Comparison of ENCODE assay signal across 9 cellular contexts in the genomic region with DNA sequence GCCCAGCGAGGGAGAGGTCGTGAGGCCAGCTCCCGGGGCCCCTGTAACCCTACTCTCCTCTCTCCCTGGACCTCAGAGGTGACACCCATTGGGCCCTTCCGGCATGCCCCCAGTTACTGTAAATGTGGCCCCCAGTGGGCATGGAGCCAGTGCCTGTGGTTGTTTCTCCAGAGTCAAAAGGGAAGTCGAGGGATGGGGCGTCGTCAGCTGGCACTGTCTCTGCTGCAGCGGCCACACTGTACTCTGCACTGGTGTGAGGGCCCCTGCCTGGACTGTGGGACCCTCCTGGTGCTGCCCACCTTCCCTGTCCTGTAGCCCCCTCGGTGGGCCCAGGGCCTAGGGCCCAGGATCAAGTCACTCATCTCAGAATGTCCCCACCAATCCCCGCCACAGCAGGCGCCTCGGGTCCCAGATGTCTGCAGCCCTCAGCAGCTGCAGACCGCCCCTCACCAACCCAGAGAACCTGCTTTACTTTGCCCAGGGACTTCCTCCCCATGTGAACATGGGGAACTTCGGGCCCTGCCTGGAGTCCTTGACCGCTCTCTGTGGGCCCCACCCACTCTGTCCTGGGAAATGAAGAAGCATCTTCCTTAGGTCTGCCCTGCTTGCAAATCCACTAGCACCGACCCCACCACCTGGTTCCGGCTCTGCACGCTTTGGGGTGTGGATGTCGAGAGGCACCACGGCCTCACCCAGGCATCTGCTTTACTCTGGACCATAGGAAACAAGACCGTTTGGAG. TPM values are rescaled to one million over a fixed set of nuclear protein-coding genes. Genes with fewer than 3 reads are reported as not detected.
DNase-seq lines count a peak whose midpoint lies in the region; ATAC-seq and TF ChIP-seq lines count a peak whose summit lies in the region.
"Had no signal": no experiment of that assay in that cellular context is flagged by ENCODE, and none has a peak within 500 bp of the region (broad histone marks: within the 10 kb centered on the region; RNA-seq: fewer than 3 reads in every experiment).

No MANE protein-coding gene starts in this region.

- intact Hi-C loops in esophagus squamous epithelium (cut with DNase I): no loop called here
- intact Hi-C loops in posterior vena cava (cut with DNase I): no loop called here
- intact Hi-C loops in thyroid gland (cut with DNase I): no loop called here

- 69 to 85% methylated on average over 5 to 11 of the region's 21 CpGs for WGBS in esophagus squamous epithelium, 2 donors
- 92 to 95% methylated on average over 13 to 15 of the region's 21 CpGs for WGBS in thyroid gland, 2 donors

- H3K9me3 ChIP-seq in RWPE2 (ENCODE audit: severe bottlenecking) (no peaks in the 10 kb centered on the region), esophagus squamous epithelium (no peaks in the 10 kb centered on the region), thyroid gland (no peaks in the 10 kb centered on the region)

- H3K27ac ChIP-seq in RWPE2 (ENCODE audit: poor library complexity, severe bottlenecking): peak overlapping the region; percentile 59
- peak overlapping the region; percentile 31 to 86 (median 60) for H3K27ac ChIP-seq in esophagus squamous epithelium
- no peak overlapping the region for H3K27ac ChIP-seq in brain microvascular endothelial cell
- peak overlapping the region in 1 of 3 donors; percentile 47 for H3K27ac ChIP-seq in thyroid gland

- ATAC-seq in RWPE2 (ENCODE audit: low read depth) (no peak), GM21717 (IDR thresholded peaks at IDR 0.05; ENCODE audit: unreplicated experiment) (no peak)

- DNase-seq in GF-D8 (lab: John Stamatoyannopoulos, UW) (peak; percentile 3), RWPE2 (ENCODE audit: low spot score) (no peak), esophagus squamous epithelium (lab: John Stamatoyannopoulos, UW) (no peak), posterior vena cava (ENCODE audit: low spot score) (peak; percentile 88), brain microvascular endothelial cell (no peak), thyroid gland (no peak), NCI-H2107 treated with DMSO at 0.1 percent for 48 hours (lab: John Stamatoyannopoulos, UW; ENCODE audit: unreplicated experiment) (no peak)
- DNase-seq: NCI-H1105 had no signal

- H3K4me3 ChIP-seq in RWPE2 (ENCODE audit: severe bottlenecking): no peak overlapping the region
- H3K4me3 ChIP-seq in esophagus squamous epithelium: no peak overlapping the region
- H3K4me3 ChIP-seq in brain microvascular endothelial cell (ENCODE audit: low read depth, low read length): no peak overlapping the region
- no peak overlapping the region for H3K4me3 ChIP-seq in thyroid gland (replicated peaks in 1 of 3)

- no peaks in the 10 kb centered on the region for H3K36me3 ChIP-seq in RWPE2 (ENCODE audit: low read depth)
- no peaks in the 10 kb centered on the region for H3K36me3 ChIP-seq in esophagus squamous epithelium
- H3K36me3 ChIP-seq in brain microvascular endothelial cell (replicated peaks): no peaks in the 10 kb centered on the region
- no peaks in the 10 kb centered on the region for H3K36me3 ChIP-seq in thyroid gland

- H3K27me3 ChIP-seq in RWPE2 (ENCODE audit: insufficient read depth, poor library complexity, severe bottlenecking) (no peaks in the 10 kb centered on the region), esophagus squamous epithelium (peaks cover 0 to 16% (median 0%) of the 10 kb centered on the region in 4 donors), brain microvascular endothelial cell (replicated peaks) (no peaks in the 10 kb centered on the region), thyroid gland (no peaks in the 10 kb centered on the region)

- no peak for TF ChIP-seq POLR2A in esophagus squamous epithelium (IDR thresholded peaks at IDR 0.05)
- no peak for TF ChIP-seq POLR2A in thyroid gland (IDR thresholded peaks at IDR 0.05)

- in situ Hi-C loops in brain microvascular endothelial cell (cut with HindIII; ENCODE audit: low pct_ligation_motif_present, low sequenced_read_pairs): no loop called here

- TF ChIP-seq CTCF in RWPE2 (IDR thresholded peaks at IDR 0.05; ENCODE audit: poor library complexity, severe bottlenecking): no peak
- TF ChIP-seq CTCF in esophagus squamous epithelium (IDR thresholded peaks at IDR 0.05): no peak
- no peak for TF ChIP-seq CTCF in brain microvascular endothelial cell (IDR thresholded peaks at IDR 0.05; ENCODE audit: low read depth, low read length, missing control alignments)
- no peak for TF ChIP-seq CTCF in thyroid gland (IDR thresholded peaks at IDR 0.05)

- H3K4me1 ChIP-seq in RWPE2 (ENCODE audit: insufficient read depth, poor library complexity, severe bottlenecking) (peaks cover 12% of the 10 kb centered on the region), esophagus squamous epithelium (peaks cover 8 to 61% (median 28%) of the 10 kb centered on the region in 3 donors), thyroid gland (peaks cover 10 to 59% of the 10 kb centered on the region in 2 donors)

RNA-seq across cellular contexts. Expression of a gene that starts 23.7 kb away (rescaled TPM):
- total RNA-seq in esophagus squamous epithelium: 10 to 100 TPM in 2 of 4 donors, 1 to 10 TPM in 2; 2.1 to 17.5 (median 10.3) TPM
- 10 to 100 TPM; 37.6 to 38.1 TPM for total RNA-seq in posterior vena cava
- total RNA-seq in thyroid gland: 10 to 100 TPM in 2 of 4 donors, 1 to 10 TPM in 2; 4.4 to 20.4 (median 9.0) TPM

Comparison
In these comparisons a context has a peak if more than half of its experiments do, and no peak if none do; other contexts are left out.
1. DNase-seq: peak in GF-D8 (single experiment) and posterior vena cava (single experiment); none in RWPE2 (single experiment), esophagus squamous epithelium (single experiment), brain microvascular endothelial cell (single experiment), thyroid gland (0 of 2) and NCI-H2107 treated with DMSO at 0.1 percent for 48 hours (single experiment).